In the genomic region with DNA sequence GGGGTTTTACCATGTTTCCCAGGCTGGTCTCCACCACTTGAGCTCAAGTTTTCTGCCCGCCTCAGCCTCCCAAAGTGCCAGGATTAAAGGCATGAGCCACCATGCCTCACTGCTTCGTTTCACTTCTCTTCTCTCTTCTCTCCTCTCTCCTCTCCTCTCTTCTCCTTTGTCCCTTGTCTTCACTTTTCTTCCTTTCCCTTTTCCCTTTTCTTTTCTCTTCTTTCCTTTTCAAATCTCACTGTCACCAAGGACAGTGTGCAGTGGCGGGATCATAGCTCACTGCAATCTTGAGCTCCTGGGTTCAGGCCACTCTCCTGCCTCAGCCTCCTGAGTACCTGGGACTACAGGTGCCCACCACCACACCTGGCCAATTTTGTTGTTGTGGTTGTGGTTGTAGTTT, we compare ENCODE assay signal across 29 cellular contexts. TPM values are rescaled to one million over a fixed set of nuclear protein-coding genes. Genes with fewer than 3 reads are reported as not detected.
A peak's percentile ranks its signal among the peaks of the same experiment; 100 is the strongest.
DNase-seq lines count a peak whose midpoint lies in the region; ATAC-seq, FAIRE-seq and TF ChIP-seq lines count a peak whose summit lies in the region.
"Had no signal": no experiment of that assay in that cellular context is flagged by ENCODE, and none has a peak within 500 bp of the region (broad histone marks: within the 10 kb centered on the region; RNA-seq: fewer than 3 reads in every experiment).

No MANE protein-coding gene starts in this region.

- peak overlapping the region; percentile 3 for H3K27ac Mint-ChIP-seq in activated CD4-positive, alpha-beta T cell treated with anti-CD3 and anti-CD28 coated beads, Interleukin-2, amount 10 ng/mL, durations not matched to agents 7 days and 5 days
- H3K27ac Mint-ChIP-seq in CD8-positive, alpha-beta T cell, result peak overlapping the region; percentile 45
- H3K27ac Mint-ChIP-seq in central memory CD8-positive, alpha-beta T cell (ENCODE audit: low read depth), result peak overlapping the region; percentile 50
- H3K27ac Mint-ChIP-seq in immature natural killer cell (no peak overlapping the region), glutamatergic neuron (ENCODE audit: unreplicated experiment) (no peak overlapping the region)
- H3K27ac Mint-ChIP-seq: B cell had no signal

- H3K9me3 Mint-ChIP-seq in activated CD4-positive, alpha-beta T cell treated with anti-CD3 and anti-CD28 coated beads, Interleukin-2, amount 10 ng/mL, durations not matched to agents 7 days and 5 days, result no peaks in the 10 kb centered on the region
- no peaks in the 10 kb centered on the region for H3K9me3 Mint-ChIP-seq in CD8-positive, alpha-beta T cell
- H3K9me3 Mint-ChIP-seq in central memory CD8-positive, alpha-beta T cell, result no peaks in the 10 kb centered on the region
- H3K9me3 Mint-ChIP-seq in immature natural killer cell (no peaks in the 10 kb centered on the region), glutamatergic neuron (ENCODE audit: unreplicated experiment) (peaks cover 2% of the 10 kb centered on the region)
- H3K9me3 Mint-ChIP-seq: CD14-positive monocyte; CD4-positive, CD25-positive, alpha-beta regulatory T cell had no signal

- no peak overlapping the region for H3K4me3 ChIP-seq in CD8-positive, alpha-beta T cell (ENCODE audit: low read depth, low read length)
- no peak overlapping the region for H3K4me3 ChIP-seq in HEK293 (ENCODE audit: low read depth, low read length)
- H3K4me3 ChIP-seq: A549, BLaER1, GM12878 had no signal

- TF ChIP-seq CTCF in CD8-positive, alpha-beta T cell (IDR thresholded peaks at IDR 0.05), result no peak
- TF ChIP-seq CTCF in HEK293 (tag by site-specific recombination; IDR thresholded peaks at IDR 0.05), result no peak
- TF ChIP-seq CTCF in D721Med (IDR thresholded peaks at IDR 0.05; ENCODE audit: insufficient read depth, missing control alignments), result no peak
- no peak for TF ChIP-seq CTCF in glutamatergic neuron (IDR thresholded peaks at IDR 0.05; ENCODE audit: partially characterized antibody, unreplicated experiment)

- DNase-seq in activated CD4-positive, alpha-beta T cell treated with anti-CD3 and anti-CD28 coated beads, Interleukin-2, amount 10 ng/mL, durations not matched to agents 7 days and 5 days, result no peak
- DNase-seq in activated CD4-positive, alpha-beta T cell treated with anti-CD3 and anti-CD28 coated beads, Interleukin-2, amount 50 U/mL, for 4 hours, result no peak
- no peak for DNase-seq in CD8-positive, alpha-beta T cell
- no peak for DNase-seq in central memory CD8-positive, alpha-beta T cell (ENCODE audit: low spot score in 2 of 2)
- no peak for DNase-seq in D721Med (ENCODE audit: insufficient read length, low spot score)
- no peak for DNase-seq in immature natural killer cell
- no peak for DNase-seq in glutamatergic neuron
- DNase-seq: AML-193; C1 segment of cervical spinal cord; Caco-2; Calu3; CD4-positive, alpha-beta memory T cell; CD4-positive, CD25-positive, alpha-beta regulatory T cell; DMS 273 treated with DMSO at 0.1 percent for 48 hours; DMS153; DMS53; DMS79; DND-41; EL; GDM1 had no signal

- POLR2A ChIA-PET in activated CD4-positive, alpha-beta T cell treated with anti-CD3 and anti-CD28 coated beads, Interleukin-2, amount 10 ng/mL, durations not matched to agents 7 days and 5 days (lab: Charles Lee), result no interaction called here
- POLR2A ChIA-PET in CD8-positive, alpha-beta T cell (lab: Charles Lee), result no interaction called here
- POLR2A ChIA-PET in HEK293 (lab: Yijun Ruan, JAX), result no interaction called here

- no peaks in the 10 kb centered on the region for H3K27me3 Mint-ChIP-seq in activated CD4-positive, alpha-beta T cell treated with anti-CD3 and anti-CD28 coated beads, Interleukin-2, amount 10 ng/mL, durations not matched to agents 7 days and 5 days
- no peaks in the 10 kb centered on the region for H3K27me3 Mint-ChIP-seq in CD8-positive, alpha-beta T cell (ENCODE audit: low read depth)
- H3K27me3 Mint-ChIP-seq in central memory CD8-positive, alpha-beta T cell, result no peaks in the 10 kb centered on the region
- H3K27me3 Mint-ChIP-seq in immature natural killer cell (ENCODE audit: low read depth in 3 of 3) (no peaks in the 10 kb centered on the region), glutamatergic neuron (ENCODE audit: unreplicated experiment) (no peaks in the 10 kb centered on the region)
- H3K27me3 Mint-ChIP-seq: B cell; CD4-positive, alpha-beta memory T cell; CD4-positive, CD25-positive, alpha-beta regulatory T cell had no signal

- no peak overlapping the region for H3K27ac ChIP-seq in CD8-positive, alpha-beta T cell (ENCODE audit: low read depth, low read length)
- H3K27ac ChIP-seq in HEK293 (ENCODE audit: extremely low read depth, low read depth, low read length), result no peak overlapping the region
- H3K27ac ChIP-seq: 22Rv1, A549, BLaER1 had no signal

- H3K36me3 Mint-ChIP-seq in activated CD4-positive, alpha-beta T cell treated with anti-CD3 and anti-CD28 coated beads, Interleukin-2, amount 10 ng/mL, durations not matched to agents 7 days and 5 days (ENCODE audit: low read depth), result peaks cover 25% of the 10 kb centered on the region
- peaks cover 55% of the 10 kb centered on the region for H3K36me3 Mint-ChIP-seq in CD8-positive, alpha-beta T cell
- peaks cover 12% of the 10 kb centered on the region for H3K36me3 Mint-ChIP-seq in central memory CD8-positive, alpha-beta T cell (ENCODE audit: insufficient read depth)
- H3K36me3 Mint-ChIP-seq in immature natural killer cell, result peaks cover 8 to 30% (median 28%) of the 10 kb centered on the region in 3 donors
- no peaks in the 10 kb centered on the region for H3K36me3 Mint-ChIP-seq in glutamatergic neuron (ENCODE audit: unreplicated experiment)

- CTCF ChIA-PET in activated CD4-positive, alpha-beta T cell treated with anti-CD3 and anti-CD28 coated beads, Interleukin-2, amount 10 ng/mL, durations not matched to agents 7 days and 5 days (lab: Charles Lee), result interaction anchor here (0.8 to 0.9 kb wide), 2 partner anchors 13 to 128 kb away, joined by 3 to 5 read pairs; no protein-coding TSS in a partner anchor
- CTCF ChIA-PET in CD8-positive, alpha-beta T cell (lab: Charles Lee), result no interaction called here
- CTCF ChIA-PET in HEK293 (lab: Yijun Ruan, JAX), result no interaction called here

- intact Hi-C loops in CD8-positive, alpha-beta T cell (cut with DNase I, micrococcal nuclease), result no loop called here

- H3K27me3 ChIP-seq in CD8-positive, alpha-beta T cell (ENCODE audit: insufficient read depth, low read length), result no peaks in the 10 kb centered on the region
- H3K27me3 ChIP-seq: BLaER1 had no signal

- no peak for FAIRE-seq in D721Med (lab: Jason Lieb, UNC)
- FAIRE-seq: A549, GM12878, GM12892, GM18507 had no signal

- no peak for ATAC-seq in CD8-positive, alpha-beta T cell
- ATAC-seq in central memory CD8-positive, alpha-beta T cell (replicated peaks; ENCODE audit: extremely low read depth, poor library complexity, severe bottlenecking), result no peak
- ATAC-seq: A549, GM12878 had no signal

- no peaks in the 10 kb centered on the region for H3K9me3 ChIP-seq in CD8-positive, alpha-beta T cell (ENCODE audit: low read length)
- no peaks in the 10 kb centered on the region for H3K9me3 ChIP-seq in HEK293 (ENCODE audit: control insufficient read depth, insufficient read depth, low read depth, low read length)
- H3K9me3 ChIP-seq: A549, BLaER1, Caco-2 had no signal

- H3K4me1 Mint-ChIP-seq in activated CD4-positive, alpha-beta T cell treated with anti-CD3 and anti-CD28 coated beads, Interleukin-2, amount 10 ng/mL, durations not matched to agents 7 days and 5 days, result peaks cover 1% of the 10 kb centered on the region
- H3K4me1 Mint-ChIP-seq in CD8-positive, alpha-beta T cell (ENCODE audit: low read depth), result no peaks in the 10 kb centered on the region
- no peaks in the 10 kb centered on the region for H3K4me1 Mint-ChIP-seq in central memory CD8-positive, alpha-beta T cell
- H3K4me1 Mint-ChIP-seq in immature natural killer cell (no peaks in the 10 kb centered on the region), glutamatergic neuron (ENCODE audit: low read depth, unreplicated experiment) (no peaks in the 10 kb centered on the region)
- H3K4me1 Mint-ChIP-seq: CD4-positive, CD25-positive, alpha-beta regulatory T cell had no signal

- H3K4me1 ChIP-seq in CD8-positive, alpha-beta T cell (ENCODE audit: insufficient read depth, low read length), result no peaks in the 10 kb centered on the region
- no peaks in the 10 kb centered on the region for H3K4me1 ChIP-seq in HEK293 (ENCODE audit: control insufficient read depth, insufficient read depth, low read length)
- H3K4me1 ChIP-seq: A549, BLaER1, Caco-2 had no signal

- H3K4me3 Mint-ChIP-seq in activated CD4-positive, alpha-beta T cell treated with anti-CD3 and anti-CD28 coated beads, Interleukin-2, amount 10 ng/mL, durations not matched to agents 7 days and 5 days, result no peak overlapping the region
- H3K4me3 Mint-ChIP-seq in CD8-positive, alpha-beta T cell, result no peak overlapping the region
- H3K4me3 Mint-ChIP-seq in central memory CD8-positive, alpha-beta T cell, result no peak overlapping the region
- H3K4me3 Mint-ChIP-seq in immature natural killer cell, result no peak overlapping the region
- no peak overlapping the region for H3K4me3 Mint-ChIP-seq in glutamatergic neuron (ENCODE audit: unreplicated experiment)
- H3K4me3 Mint-ChIP-seq: B cell; CD14-positive monocyte; CD4-positive, alpha-beta memory T cell; CD4-positive, CD25-positive, alpha-beta regulatory T cell had no signal

- no peaks in the 10 kb centered on the region for H3K36me3 ChIP-seq in CD8-positive, alpha-beta T cell (ENCODE audit: insufficient read depth, low read length)
- peaks cover 20 to 29% of the 10 kb centered on the region in 2 experiments for H3K36me3 ChIP-seq in HEK293 (ENCODE audit: control insufficient read depth in 2 of 2, insufficient read depth in 1 of 2, low read length in 2 of 2)

TF ChIP-seq in HEK293, 187 proteins besides CTCF, POLR2A, EP300 and RAD21:
- TF ChIP-seq PRDM1 (tag by site-specific recombination; IDR thresholded peaks at IDR 0.05) (peak; percentile 96), ZNF501 (tag by site-specific recombination; IDR thresholded peaks at IDR 0.05) (no peak)
TF ChIP-seq in HEK293: peak in this region for 1.

RNA-seq across cellular contexts. Expression of a gene that starts 49.5 kb away (rescaled TPM):
- 10 to 100 TPM; 15.0 to 19.0 TPM for total RNA-seq in activated CD4-positive, alpha-beta T cell treated with anti-CD3 and anti-CD28 coated beads, Interleukin-2, amount 10 ng/mL, durations not matched to agents 7 days and 5 days
- total RNA-seq in CD8-positive, alpha-beta T cell, result 10 to 100 TPM in 1 of 2 experiments, 1 to 10 TPM in 1; 10.0 to 11.1 TPM
- 1 to 10 TPM; 1.5 to 9.5 (median 8.4) TPM for polyA plus RNA-seq in immature natural killer cell
- 2.6 TPM for total RNA-seq in glutamatergic neuron (ENCODE audit: unreplicated experiment)

RNA-seq across cellular contexts. Expression of a gene that starts 49.5 kb away (rescaled TPM):
- total RNA-seq in activated CD4-positive, alpha-beta T cell treated with anti-CD3 and anti-CD28 coated beads, Interleukin-2, amount 10 ng/mL, durations not matched to agents 7 days and 5 days, result 1 to 10 TPM; 2.1 to 2.7 TPM
- total RNA-seq in CD8-positive, alpha-beta T cell, result 1 to 10 TPM in 1 of 2 experiments, under 1 TPM in 1; 0.89 to 1.0 TPM
- 1 to 10 TPM in 1 of 3 donors, under 1 TPM in 2; 0.52 to 1.1 (median 0.58) TPM for polyA plus RNA-seq in immature natural killer cell
- 1.2 TPM for total RNA-seq in glutamatergic neuron (ENCODE audit: unreplicated experiment)

Comparison
In these comparisons a context has a peak if more than half of its experiments do, and no peak if none do; other contexts are left out.
1. H3K27ac Mint-ChIP-seq: peak in activated CD4-positive, alpha-beta T cell treated with anti-CD3 and anti-CD28 coated beads, Interleukin-2, amount 10 ng/mL, durations not matched to agents 7 days and 5 days (single experiment), CD8-positive, alpha-beta T cell (single experiment) and central memory CD8-positive, alpha-beta T cell (single experiment); none in immature natural killer cell (0 of 6) and glutamatergic neuron (single experiment).